ENCODE assay signal across 19 cellular contexts in the genomic region with DNA sequence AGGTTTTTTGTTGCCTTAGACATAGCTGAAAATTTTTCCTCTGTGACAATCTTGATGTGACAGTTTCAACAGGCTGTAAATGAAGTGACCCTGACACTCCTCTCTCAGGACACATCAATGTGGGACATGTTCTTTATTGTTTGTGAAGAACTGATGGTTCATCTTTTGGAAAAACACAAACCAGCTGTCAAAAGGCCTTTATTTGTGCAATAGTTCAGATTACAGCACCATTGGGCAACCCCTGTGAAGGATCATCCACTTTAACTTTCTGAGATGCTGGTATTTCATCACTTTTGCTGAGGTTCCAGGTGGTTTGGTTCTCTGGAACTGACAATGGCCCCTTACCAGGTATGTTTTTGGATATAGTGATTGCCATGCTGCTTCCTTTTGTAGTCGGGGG.
"Had no signal": no experiment of that assay in that cellular context is flagged by ENCODE, and none has a peak within 500 bp of the region (broad histone marks: within the 10 kb centered on the region; RNA-seq: fewer than 3 reads in every experiment).

No MANE protein-coding gene starts in this region.

- H3K27me3 ChIP-seq: neutrophil, ovary, right atrium auricular region, tibial artery had no signal

- DNase-seq: activated naive CD4-positive, alpha-beta T cell; activated T-cell treated with anti-CD3 and anti-CD28 coated beads, Interleukin-2, amount 50 U/mL, for 1 hour; amniotic stem cell; cerebellar nuclear complex; erythroblast; immature natural killer cell; kidney glomerular epithelial cell; left ventricle myocardium inferior; ovary; stimulated activated CD4-positive, alpha-beta T cell treated with anti-CD3 and anti-CD28 coated beads, Interleukin-1b, Interleukin-23, amount 100 ng/mL, for 48 hours; stimulated activated naive CD8-positive, alpha-beta T cell treated with anti-CD3 and anti-CD28 coated beads, Interleukin-15, amount 100 ng/mL, for 72 hours; T1000; tibial artery had no signal

- H3K9me3 ChIP-seq: left ventricle myocardium inferior, neutrophil, ovary, prostate gland, right atrium auricular region, tibial artery had no signal

- H3K4me3 ChIP-seq: left ventricle myocardium inferior, ovary, prostate gland, right atrium auricular region, skin epidermis, tibial artery had no signal

- H3K4me1 ChIP-seq: left ventricle myocardium inferior, prostate gland, right atrium auricular region, tibial artery had no signal

- FAIRE-seq: bronchial epithelial cell had no signal

- H3K36me3 ChIP-seq: left ventricle myocardium inferior, neutrophil, ovary, prostate gland, right atrium auricular region, tibial artery had no signal

- H3K27ac ChIP-seq: left ventricle myocardium inferior, neutrophil, ovary, prostate gland, right atrium auricular region, skin epidermis, tibial artery had no signal

- ATAC-seq: stimulated activated naive CD8-positive, alpha-beta T cell treated with anti-CD3 and anti-CD28 coated beads, Interleukin-15, amount 100 ng/mL, for 72 hours; WTC11 had no signal
